In genomic region chr2:9095690-9096089, GRCh38 we compare ENCODE assay signal across 9 cellular contexts.
DNase-seq lines count a peak whose midpoint lies in the region; ATAC-seq and TF ChIP-seq lines count a peak whose summit lies in the region.
"Had no signal": no experiment of that assay in that cellular context is flagged by ENCODE, and none has a peak within 500 bp of the region (broad histone marks: within the 10 kb centered on the region; RNA-seq: fewer than 3 reads in every experiment).

No MANE protein-coding gene starts in this region.

- no peaks in the 10 kb centered on the region for H3K9me3 Mint-ChIP-seq in endodermal cell
- no peaks in the 10 kb centered on the region for H3K9me3 Mint-ChIP-seq in stimulated activated naive B cell treated with anti-CD40 and anti-IgM and Interleukin-4, amounts not matched to agents 10 μg/mL and 1 μg/mL and 100 μg/mL, for 72 hours
- H3K9me3 Mint-ChIP-seq: activated naive CD4-positive, alpha-beta T cell treated with anti-CD3 and anti-CD28 coated beads, Interleukin-2, amount 50 U/mL, for 24 hours had no signal

- H3K4me3 ChIP-seq in endodermal cell (ENCODE audit: low read length), result no peak overlapping the region

- peaks cover 4% of the 10 kb centered on the region for H3K4me1 Mint-ChIP-seq in endodermal cell
- peaks cover 36 to 62% of the 10 kb centered on the region in 2 donors for H3K4me1 Mint-ChIP-seq in stimulated activated naive B cell treated with anti-CD40 and anti-IgM and Interleukin-4, amounts not matched to agents 10 μg/mL and 1 μg/mL and 100 μg/mL, for 72 hours

- peak; percentile 77 for ATAC-seq in left lobe of liver
- no peak for ATAC-seq in stimulated activated naive B cell treated with anti-CD40 and anti-IgM and Interleukin-4, amounts not matched to agents 10 μg/mL and 1 μg/mL and 100 μg/mL, for 72 hours (replicated peaks)
- ATAC-seq in GM19467 (IDR thresholded peaks at IDR 0.05; ENCODE audit: unreplicated experiment), result no peak

- H3K27ac Mint-ChIP-seq in endodermal cell, result no peak overlapping the region
- peak overlapping the region; percentile 67 for H3K27ac Mint-ChIP-seq in stimulated activated naive B cell treated with anti-CD40 and anti-IgM and Interleukin-4, amounts not matched to agents 10 μg/mL and 1 μg/mL and 100 μg/mL, for 72 hours
- H3K27ac Mint-ChIP-seq: activated naive CD4-positive, alpha-beta T cell treated with anti-CD3 and anti-CD28 coated beads, Interleukin-2, amount 50 U/mL, for 24 hours had no signal

- no peak overlapping the region for H3K9ac ChIP-seq in endodermal cell (ENCODE audit: extremely low read depth, low read length, poor library complexity, severe bottlenecking)

- no peaks in the 10 kb centered on the region for H3K36me3 Mint-ChIP-seq in endodermal cell (ENCODE audit: low read depth)
- H3K36me3 Mint-ChIP-seq in stimulated activated naive B cell treated with anti-CD40 and anti-IgM and Interleukin-4, amounts not matched to agents 10 μg/mL and 1 μg/mL and 100 μg/mL, for 72 hours, result peaks cover 0 to 2% of the 10 kb centered on the region in 2 donors
- H3K36me3 Mint-ChIP-seq: activated naive CD4-positive, alpha-beta T cell treated with anti-CD3 and anti-CD28 coated beads, Interleukin-2, amount 50 U/mL, for 24 hours had no signal

- H3K9me3 ChIP-seq in endodermal cell (ENCODE audit: control insufficient read depth, low read length), result no peaks in the 10 kb centered on the region

- no peaks in the 10 kb centered on the region for H3K27me3 ChIP-seq in endodermal cell (ENCODE audit: control insufficient read depth, insufficient read depth, low read length, poor library complexity, severe bottlenecking)

- peaks cover 19% of the 10 kb centered on the region for H3K27me3 Mint-ChIP-seq in endodermal cell (ENCODE audit: insufficient read depth)
- peaks cover 30 to 33% of the 10 kb centered on the region in 2 donors for H3K27me3 Mint-ChIP-seq in stimulated activated naive B cell treated with anti-CD40 and anti-IgM and Interleukin-4, amounts not matched to agents 10 μg/mL and 1 μg/mL and 100 μg/mL, for 72 hours

- H3K27ac ChIP-seq in endodermal cell (ENCODE audit: low read depth, low read length), result no peak overlapping the region

- TF ChIP-seq CTCF in endodermal cell (conservative IDR thresholded peaks at IDR 0.05), result peak; percentile 51

- no peaks in the 10 kb centered on the region for H3K36me3 ChIP-seq in endodermal cell (ENCODE audit: control insufficient read depth, insufficient read depth, low read length)

- peak overlapping the region; percentile 22 for H3K4me3 Mint-ChIP-seq in endodermal cell
- H3K4me3 Mint-ChIP-seq in stimulated activated naive B cell treated with anti-CD40 and anti-IgM and Interleukin-4, amounts not matched to agents 10 μg/mL and 1 μg/mL and 100 μg/mL, for 72 hours, result peak overlapping the region; percentile 48 to 53
- H3K4me3 Mint-ChIP-seq: activated naive CD4-positive, alpha-beta T cell treated with anti-CD3 and anti-CD28 coated beads, Interleukin-2, amount 50 U/mL, for 24 hours had no signal

- no peaks in the 10 kb centered on the region for H3K4me1 ChIP-seq in endodermal cell (ENCODE audit: control insufficient read depth, insufficient read depth, low read length)

- peak; percentile 32 to 45 for DNase-seq in Kasumi-1 (lab: John Stamatoyannopoulos, UW)
- peak; percentile 85 for DNase-seq in endodermal cell
- no peak for DNase-seq in left lobe of liver (ENCODE audit: low spot score)
- DNase-seq in stimulated activated naive B cell treated with anti-CD40 and anti-IgM and Interleukin-4, amounts not matched to agents 10 μg/mL and 1 μg/mL and 100 μg/mL, for 72 hours, result no peak
- DNase-seq in stimulated activated CD4-positive, alpha-beta T cell treated with anti-CD3 and anti-CD28 coated beads, Interleukin-15, amount 100 ng/mL, for 24 hours, result no peak
- no peak for DNase-seq in 8988T
- DNase-seq in DMS 273 treated with DMSO at 0.1 percent for 48 hours (lab: John Stamatoyannopoulos, UW), result no peak

- WGBS in endodermal cell (ENCODE audit: insufficient coverage in 1 of 2, insufficient read length in 1 of 2), 2 experiments, result 54% methylated on average over 21 of the region's 21 CpGs; no CpG with 5 or more reads in 1 of the 2 experiments

Comparison
In these comparisons a context has a peak if more than half of its experiments do, and no peak if none do; other contexts are left out.
1. DNase-seq: peak in Kasumi-1 (2 of 2) and endodermal cell (single experiment); none in left lobe of liver (single experiment), stimulated activated naive B cell treated with anti-CD40 and anti-IgM and Interleukin-4, amounts not matched to agents 10 μg/mL and 1 μg/mL and 100 μg/mL, for 72 hours (single experiment), stimulated activated CD4-positive, alpha-beta T cell treated with anti-CD3 and anti-CD28 coated beads, Interleukin-15, amount 100 ng/mL, for 24 hours (single experiment), 8988T (single experiment) and DMS 273 treated with DMSO at 0.1 percent for 48 hours (single experiment).